Comparison of ENCODE assay signal across 34 cellular contexts in genomic region chr1:208038303-208038702, GRCh38.
"Had no signal": no experiment of that assay in that cellular context is flagged by ENCODE, and none has a peak within 500 bp of the region (broad histone marks: within the 10 kb centered on the region; RNA-seq: fewer than 3 reads in every experiment).

No MANE protein-coding gene starts in this region.

- H3K4me3 Mint-ChIP-seq: activated B cell treated with CpG ODN at 0.5 μM for 24 hours; activated CD4-positive, alpha-beta memory T cell treated with anti-CD3 and anti-CD28 coated beads for 36 hours; activated CD4-positive, alpha-beta T cell treated with anti-CD3 and anti-CD28 coated beads, Interleukin-2, amount 10 ng/mL, durations not matched to agents 24 days and 14 days; activated CD8-positive, alpha-beta memory T cell treated with anti-CD3 and anti-CD28 coated beads, Interleukin-2, amount 10 ng/mL, durations not matched to agents 7 days and 5 days; activated CD8-positive, alpha-beta T cell treated with anti-CD3 and anti-CD28 coated beads for 36 hours; activated naive CD4-positive, alpha-beta T cell treated with anti-CD3 and anti-CD28 coated beads, Interleukin-2, amount 10 ng/mL, durations not matched to agents 7 days and 5 days; activated naive CD4-positive, alpha-beta T cell treated with anti-CD3 and anti-CD28 coated beads, Interleukin-2, amount 50 U/mL, for 24 hours; activated naive CD8-positive, alpha-beta T cell; activated naive CD8-positive, alpha-beta T cell treated with anti-CD3 and anti-CD28 coated beads, Interleukin-2, amount 10 ng/mL, durations not matched to agents 7 days and 5 days; activated naive CD8-positive, alpha-beta T cell treated with anti-CD3 and anti-CD28 coated beads, Interleukin-2, amount 50 U/mL, for 24 hours; activated T-cell treated with anti-CD3 and anti-CD28 coated beads, Interleukin-2, amount 50 U/mL, for 24 hours; brain; central memory CD8-positive, alpha-beta T cell; T-helper 1 cell treated with Interleukin-12 subunit alpha and Interleukin-12 subunit beta and Interleukin-4 antibody, amounts not matched to agents 30 μg/mL and 1 μg/mL, for 36 hours; T-helper 2 cell treated with Interferon-gamma antibody and Interleukin-4, amounts not matched to agents 5 μg/mL and 100 μg/mL, for 36 hours had no signal

- H3K4me1 Mint-ChIP-seq: activated B cell treated with CpG ODN at 0.5 μM for 24 hours; activated CD4-positive, alpha-beta T cell treated with anti-CD3 and anti-CD28 coated beads, Interleukin-2, amount 10 ng/mL, durations not matched to agents 24 days and 14 days; activated CD8-positive, alpha-beta memory T cell treated with anti-CD3 and anti-CD28 coated beads, Interleukin-2, amount 10 ng/mL, durations not matched to agents 7 days and 5 days; activated naive CD4-positive, alpha-beta T cell treated with anti-CD3 and anti-CD28 coated beads, Interleukin-2, amount 10 ng/mL, durations not matched to agents 7 days and 5 days; activated naive CD4-positive, alpha-beta T cell treated with anti-CD3 and anti-CD28 coated beads, Interleukin-2, amount 50 U/mL, for 24 hours; activated naive CD8-positive, alpha-beta T cell treated with anti-CD3 and anti-CD28 coated beads, Interleukin-2, amount 10 ng/mL, durations not matched to agents 7 days and 5 days; activated naive CD8-positive, alpha-beta T cell treated with anti-CD3 and anti-CD28 coated beads, Interleukin-2, amount 50 U/mL, for 24 hours; central memory CD8-positive, alpha-beta T cell had no signal

- DNase-seq: activated B cell treated with CpG ODN at 0.5 μM for 24 hours; activated CD4-positive, alpha-beta memory T cell treated with anti-CD3 and anti-CD28 coated beads for 36 hours; activated CD4-positive, alpha-beta T cell treated with anti-CD3 and anti-CD28 coated beads for 4 hours; activated CD4-positive, alpha-beta T cell treated with anti-CD3 and anti-CD28 coated beads, Interleukin-2, amount 10 ng/mL, durations not matched to agents 24 days and 14 days; activated CD4-positive, alpha-beta T cell treated with anti-CD3 and anti-CD28 coated beads, Interleukin-2, amount 50 U/mL, for 1 hour; activated CD4-positive, alpha-beta T cell treated with anti-CD3 and anti-CD28 coated beads, Interleukin-2, amount 50 U/mL, for 4 hours; activated CD4-positive, CD25-positive, alpha-beta regulatory T cell treated with anti-CD3 and anti-CD28 coated beads, Interleukin-2, amount 50 U/mL, for 72 hours; activated CD8-positive, alpha-beta memory T cell treated with anti-CD3 and anti-CD28 coated beads, Interleukin-2, amount 10 ng/mL, durations not matched to agents 7 days and 5 days; activated CD8-positive, alpha-beta memory T cell treated with anti-CD3 and anti-CD28 coated beads, Interleukin-2, amount 50 U/mL, for 48 hours; activated CD8-positive, alpha-beta T cell treated with anti-CD3 and anti-CD28 coated beads for 36 hours; activated effector memory CD4-positive, alpha-beta T cell treated with Interleukin-2 at 50 U/mL for 16 hours; activated gamma-delta T cell; activated naive CD4-positive, alpha-beta T cell treated with anti-CD3 and anti-CD28 coated beads, Interleukin-2, amount 10 ng/mL, durations not matched to agents 7 days and 5 days; activated naive CD4-positive, alpha-beta T cell treated with Interleukin-2 at 50 U/mL for 16 hours; activated naive CD8-positive, alpha-beta T cell treated with anti-CD3 and anti-CD28 coated beads, Interleukin-2, amount 10 ng/mL, durations not matched to agents 7 days and 5 days; activated naive CD8-positive, alpha-beta T cell treated with anti-CD3 and anti-CD28 coated beads, Interleukin-2, amount 50 U/mL, for 24 hours; activated T-cell treated with anti-CD3 and anti-CD28 coated beads, Interleukin-2, amount 50 U/mL, for 24 hours; activated T-cell treated with anti-CD3 and anti-CD28 coated beads, Interleukin-2, amount 50 U/mL, for 48 hours; amygdala; anterior cingulate cortex; caudate nucleus; T-helper 1 cell; T-helper 2 cell; T-helper 9 cell had no signal

- H3K4me3 ChIP-seq: ascending aorta, cardiac muscle cell had no signal

- H3K4me1 ChIP-seq: ascending aorta had no signal

- H3K27me3 ChIP-seq: ascending aorta, cardiac muscle cell had no signal

- ATAC-seq: activated CD8-positive, alpha-beta memory T cell treated with anti-CD3 and anti-CD28 coated beads, Interleukin-2, amount 10 ng/mL, durations not matched to agents 7 days and 5 days; activated CD8-positive, alpha-beta T cell treated with anti-CD3 and anti-CD28 coated beads for 36 hours; activated naive CD8-positive, alpha-beta T cell treated with anti-CD3 and anti-CD28 coated beads, Interleukin-2, amount 50 U/mL, for 24 hours had no signal

- H3K9me3 ChIP-seq: ascending aorta had no signal

- H3K27me3 Mint-ChIP-seq: activated B cell treated with CpG ODN at 0.5 μM for 24 hours; activated CD4-positive, alpha-beta memory T cell treated with anti-CD3 and anti-CD28 coated beads for 36 hours; activated CD4-positive, alpha-beta T cell treated with anti-CD3 and anti-CD28 coated beads, Interleukin-2, amount 10 ng/mL, durations not matched to agents 24 days and 14 days; activated CD8-positive, alpha-beta T cell treated with anti-CD3 and anti-CD28 coated beads for 36 hours; activated naive CD8-positive, alpha-beta T cell; activated naive CD8-positive, alpha-beta T cell treated with anti-CD3 and anti-CD28 coated beads, Interleukin-2, amount 50 U/mL, for 24 hours; brain had no signal

- H3K27ac ChIP-seq: ascending aorta, cardiac muscle cell, VCaP had no signal

- H3K27ac Mint-ChIP-seq: activated B cell treated with CpG ODN at 0.5 μM for 24 hours; activated CD4-positive, alpha-beta memory T cell treated with anti-CD3 and anti-CD28 coated beads for 36 hours; activated CD4-positive, alpha-beta T cell treated with anti-CD3 and anti-CD28 coated beads, Interleukin-2, amount 10 ng/mL, durations not matched to agents 24 days and 14 days; activated CD8-positive, alpha-beta memory T cell treated with anti-CD3 and anti-CD28 coated beads, Interleukin-2, amount 10 ng/mL, durations not matched to agents 7 days and 5 days; activated CD8-positive, alpha-beta T cell treated with anti-CD3 and anti-CD28 coated beads for 36 hours; activated naive CD4-positive, alpha-beta T cell treated with anti-CD3 and anti-CD28 coated beads, Interleukin-2, amount 10 ng/mL, durations not matched to agents 7 days and 5 days; activated naive CD4-positive, alpha-beta T cell treated with anti-CD3 and anti-CD28 coated beads, Interleukin-2, amount 50 U/mL, for 24 hours; activated naive CD8-positive, alpha-beta T cell; activated naive CD8-positive, alpha-beta T cell treated with anti-CD3 and anti-CD28 coated beads, Interleukin-2, amount 10 ng/mL, durations not matched to agents 7 days and 5 days; activated naive CD8-positive, alpha-beta T cell treated with anti-CD3 and anti-CD28 coated beads, Interleukin-2, amount 50 U/mL, for 24 hours; activated T-cell treated with anti-CD3 and anti-CD28 coated beads, Interleukin-2, amount 50 U/mL, for 24 hours; activated T-helper 2 cell treated with anti-CD3 and anti-CD28 coated beads, Interferon-gamma antibody, Interleukin-2, Interleukin-4, amounts not matched to agents 10 μg/mL and 5 μg/mL and 100 μg/mL, durations not matched to agents 14 hours and 24 hours and 36 hours; T-helper 1 cell treated with Interleukin-12 subunit alpha and Interleukin-12 subunit beta and Interleukin-4 antibody, amounts not matched to agents 30 μg/mL and 1 μg/mL, for 36 hours; T-helper 2 cell treated with Interferon-gamma antibody and Interleukin-4, amounts not matched to agents 5 μg/mL and 100 μg/mL, for 36 hours had no signal

- H3K36me3 Mint-ChIP-seq: activated CD4-positive, alpha-beta memory T cell treated with anti-CD3 and anti-CD28 coated beads for 36 hours; activated CD8-positive, alpha-beta memory T cell treated with anti-CD3 and anti-CD28 coated beads, Interleukin-2, amount 10 ng/mL, durations not matched to agents 7 days and 5 days; activated naive CD4-positive, alpha-beta T cell treated with anti-CD3 and anti-CD28 coated beads, Interleukin-2, amount 10 ng/mL, durations not matched to agents 7 days and 5 days; activated naive CD4-positive, alpha-beta T cell treated with anti-CD3 and anti-CD28 coated beads, Interleukin-2, amount 50 U/mL, for 24 hours; activated naive CD8-positive, alpha-beta T cell; activated naive CD8-positive, alpha-beta T cell treated with anti-CD3 and anti-CD28 coated beads, Interleukin-2, amount 10 ng/mL, durations not matched to agents 7 days and 5 days had no signal

- H3K9me3 Mint-ChIP-seq: activated B cell treated with CpG ODN at 0.5 μM for 24 hours; activated CD4-positive, alpha-beta memory T cell treated with anti-CD3 and anti-CD28 coated beads for 36 hours; activated CD4-positive, alpha-beta T cell treated with anti-CD3 and anti-CD28 coated beads, Interleukin-2, amount 10 ng/mL, durations not matched to agents 24 days and 14 days; activated CD8-positive, alpha-beta T cell treated with anti-CD3 and anti-CD28 coated beads for 36 hours; activated naive CD4-positive, alpha-beta T cell treated with anti-CD3 and anti-CD28 coated beads, Interleukin-2, amount 10 ng/mL, durations not matched to agents 7 days and 5 days; activated naive CD4-positive, alpha-beta T cell treated with anti-CD3 and anti-CD28 coated beads, Interleukin-2, amount 50 U/mL, for 24 hours; activated naive CD8-positive, alpha-beta T cell treated with anti-CD3 and anti-CD28 coated beads, Interleukin-2, amount 10 ng/mL, durations not matched to agents 7 days and 5 days; activated naive CD8-positive, alpha-beta T cell treated with anti-CD3 and anti-CD28 coated beads, Interleukin-2, amount 50 U/mL, for 24 hours; activated T-cell treated with anti-CD3 and anti-CD28 coated beads, Interleukin-2, amount 50 U/mL, for 24 hours; activated T-helper 2 cell treated with anti-CD3 and anti-CD28 coated beads, Interferon-gamma antibody, Interleukin-2, Interleukin-4, amounts not matched to agents 10 μg/mL and 5 μg/mL and 100 μg/mL, durations not matched to agents 14 hours and 24 hours and 36 hours; brain; central memory CD8-positive, alpha-beta T cell; T-helper 1 cell treated with Interleukin-12 subunit alpha and Interleukin-12 subunit beta and Interleukin-4 antibody, amounts not matched to agents 30 μg/mL and 1 μg/mL, for 36 hours; T-helper 2 cell treated with Interferon-gamma antibody and Interleukin-4, amounts not matched to agents 5 μg/mL and 100 μg/mL, for 36 hours had no signal
